In genomic region chr1:21269461-21270085, GRCh38 we compare ENCODE assay signal across 1 cellular context.
TF ChIP-seq lines count a peak whose summit lies in the region.

No MANE protein-coding gene starts in this region.

TF ChIP-seq in HCT116, 20 proteins besides CTCF, POLR2A, EP300 and RAD21 (continued from another document):
- TF ChIP-seq EZH2 (IDR thresholded peaks at IDR 0.05) (no peak), FOSL1 (IDR thresholded peaks at IDR 0.05; ENCODE audit: low read depth) (no peak), ZBTB33 (IDR thresholded peaks at IDR 0.05; ENCODE audit: extremely low read depth, insufficient replicate concordance, low read length) (no peak), CEBPB (IDR thresholded peaks at IDR 0.05; ENCODE audit: low read depth) (no peak)
